Comparison of ENCODE assay signal across 1 cellular context in the genomic region with DNA sequence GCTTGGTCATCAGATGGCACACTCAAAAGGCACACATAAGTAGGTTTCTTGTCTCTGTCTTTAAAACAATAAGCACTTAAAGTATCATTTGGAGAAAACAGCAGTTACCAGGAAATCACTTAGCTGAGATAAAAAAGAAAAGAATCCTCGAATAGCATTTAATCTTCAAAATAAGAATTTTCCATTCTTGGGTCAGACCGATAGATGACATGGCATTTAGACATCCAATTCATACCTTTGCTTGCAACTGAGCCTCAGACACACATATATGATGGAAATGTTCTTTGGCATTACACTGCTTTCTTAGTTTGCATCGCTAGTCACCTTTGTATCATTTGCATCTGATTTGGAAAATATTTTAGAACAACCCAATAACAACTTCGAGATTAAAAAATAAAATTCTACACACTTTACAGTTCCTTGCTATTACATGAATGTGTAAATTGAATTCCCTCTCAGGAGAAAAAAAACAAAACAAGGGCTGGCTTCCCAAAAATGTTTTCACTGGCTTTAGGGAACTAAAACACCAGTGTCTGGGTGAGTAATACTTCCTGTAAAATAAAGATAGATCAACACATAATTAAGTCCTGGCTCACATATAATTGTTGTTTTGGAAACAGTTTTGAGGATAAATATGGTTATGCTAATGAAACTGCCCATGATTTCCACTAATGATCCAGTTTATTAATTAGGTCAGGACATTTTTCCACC.
TF ChIP-seq lines count a peak whose summit lies in the region.

No MANE protein-coding gene starts in this region.

TF ChIP-seq in HepG2, 621 proteins besides CTCF, POLR2A, EP300 and RAD21 (continued from another document):
- TF ChIP-seq, protein P1, sequence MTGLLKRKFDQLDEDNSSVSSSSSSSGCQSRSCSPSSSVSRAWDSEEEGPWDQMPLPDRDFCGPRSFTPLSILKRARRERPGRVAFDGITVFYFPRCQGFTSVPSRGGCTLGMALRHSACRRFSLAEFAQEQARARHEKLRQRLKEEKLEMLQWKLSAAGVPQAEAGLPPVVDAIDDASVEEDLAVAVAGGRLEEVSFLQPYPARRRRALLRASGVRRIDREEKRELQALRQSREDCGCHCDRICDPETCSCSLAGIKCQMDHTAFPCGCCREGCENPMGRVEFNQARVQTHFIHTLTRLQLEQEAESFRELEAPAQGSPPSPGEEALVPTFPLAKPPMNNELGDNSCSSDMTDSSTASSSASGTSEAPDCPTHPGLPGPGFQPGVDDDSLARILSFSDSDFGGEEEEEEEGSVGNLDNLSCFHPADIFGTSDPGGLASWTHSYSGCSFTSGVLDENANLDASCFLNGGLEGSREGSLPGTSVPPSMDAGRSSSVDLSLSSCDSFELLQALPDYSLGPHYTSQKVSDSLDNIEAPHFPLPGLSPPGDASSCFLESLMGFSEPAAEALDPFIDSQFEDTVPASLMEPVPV (CRISPR knock-in tag; IDR thresholded peaks at IDR 0.05), result no peak
